In genomic region chr10:3452234-3452633, GRCh38 we compare ENCODE assay signal across 10 cellular contexts.
A peak's percentile ranks its signal among the peaks of the same experiment; 100 is the strongest.
DNase-seq lines count a peak whose midpoint lies in the region; FAIRE-seq and TF ChIP-seq lines count a peak whose summit lies in the region.
"Had no signal": no experiment of that assay in that cellular context is flagged by ENCODE, and none has a peak within 500 bp of the region (broad histone marks: within the 10 kb centered on the region; RNA-seq: fewer than 3 reads in every experiment).

No MANE protein-coding gene starts in this region.

- peaks cover 9 to 21% of the 10 kb centered on the region in 2 donors for H3K4me1 ChIP-seq in thyroid gland

- H3K9me3 ChIP-seq in thyroid gland = no peaks in the 10 kb centered on the region

- peak; percentile 23 for FAIRE-seq in HTR-8/SVneo (lab: Jason Lieb, UNC)

- no peaks in the 10 kb centered on the region for H3K36me3 ChIP-seq in thyroid gland

- TF ChIP-seq CTCF in choroid plexus epithelial cell (conservative IDR thresholded peaks at IDR 0.05; ENCODE audit: low read depth, low read length) (peak; percentile 68), thyroid gland (IDR thresholded peaks at IDR 0.05) (peak in 4 of 6 experiments; percentile 37 to 40 (median 38))

- H3K27me3 ChIP-seq in layer of hippocampus (ENCODE audit: control insufficient read depth, insufficient read depth, low read length) (no peaks in the 10 kb centered on the region), thyroid gland (no peaks in the 10 kb centered on the region)

- 12 to 15% methylated on average over 3 of the region's 3 CpGs for WGBS in thyroid gland, 2 donors

- H3K27ac ChIP-seq in layer of hippocampus (ENCODE audit: low read depth, low read length) (peak overlapping the region; percentile 42), thyroid gland (peak overlapping the region; percentile 59 to 71 (median 63))

- intact Hi-C loops in thyroid gland (cut with DNase I) = loop anchor here (10.0 kb wide), 1 partner anchor 217 kb away; no protein-coding TSS in a partner anchor

- no peak for TF ChIP-seq POLR2A in thyroid gland (IDR thresholded peaks at IDR 0.05)

- DNase-seq in HTR-8/SVneo (ENCODE audit: insufficient read length, low spot score) (peak; percentile 53), choroid plexus epithelial cell (ENCODE audit: low read depth) (peak; percentile 96), thyroid gland (no peak), ureter (ENCODE audit: low spot score) (no peak), Kasumi-1 (lab: John Stamatoyannopoulos, UW) (no peak), NCI-H1694 treated with DMSO at 0.1 percent for 48 hours (lab: John Stamatoyannopoulos, UW) (no peak)
- DNase-seq in activated CD4-positive, CD25-positive, alpha-beta regulatory T cell (lab: John Stamatoyannopoulos, UW) = no peak
- DNase-seq: activated T-cell treated with anti-CD3 and anti-CD28 coated beads, Interleukin-2, amount 50 U/mL, for 72 hours; NCI-H187 treated with DMSO at 0.1 percent for 48 hours had no signal

- H3K4me3 ChIP-seq in choroid plexus epithelial cell (ENCODE audit: low read depth, low read length) (no peak overlapping the region), thyroid gland (replicated peaks in 1 of 3) (no peak overlapping the region)

Comparison
In these comparisons a context has a peak if more than half of its experiments do, and no peak if none do; other contexts are left out.
1. DNase-seq: peak in HTR-8/SVneo (single experiment) and choroid plexus epithelial cell (single experiment); none in thyroid gland (0 of 2), activated CD4-positive, CD25-positive, alpha-beta regulatory T cell (0 of 4), ureter (single experiment), Kasumi-1 (0 of 2) and NCI-H1694 treated with DMSO at 0.1 percent for 48 hours (single experiment).